Comparison of ENCODE assay signal across 12 cellular contexts in the genomic region with DNA sequence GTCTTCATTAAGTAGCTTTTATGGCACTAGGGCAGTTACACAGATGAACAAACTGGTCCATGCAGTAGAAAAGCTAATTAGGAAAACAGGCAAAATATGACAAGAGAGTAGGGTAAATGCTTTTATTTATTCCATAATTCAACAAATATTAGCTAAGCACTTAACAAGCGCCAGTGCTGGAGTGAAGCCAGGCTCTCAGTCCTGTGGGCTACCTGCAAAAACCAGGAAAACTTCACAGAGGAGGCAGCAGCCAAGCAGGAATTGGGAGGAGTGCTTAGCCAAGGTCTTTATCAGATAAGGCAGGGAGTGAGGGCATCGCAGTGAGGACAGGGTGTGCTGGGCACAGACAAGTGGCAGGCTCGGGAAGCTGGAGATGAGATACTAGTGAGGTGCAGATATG. TPM values are rescaled to one million over a fixed set of nuclear protein-coding genes. Genes with fewer than 3 reads are reported as not detected.
DNase-seq lines count a peak whose midpoint lies in the region; ATAC-seq and TF ChIP-seq lines count a peak whose summit lies in the region.
"Had no signal": no experiment of that assay in that cellular context is flagged by ENCODE, and none has a peak within 500 bp of the region (broad histone marks: within the 10 kb centered on the region; RNA-seq: fewer than 3 reads in every experiment).

No MANE protein-coding gene starts in this region.

- POLR2A ChIA-PET in CD4-positive, alpha-beta T cell (lab: Charles Lee): no interaction called here

- H3K27ac Mint-ChIP-seq in CD4-positive, alpha-beta T cell: peak overlapping the region; percentile 16
- H3K27ac Mint-ChIP-seq in neural crest cell (ENCODE audit: unreplicated experiment): no peak overlapping the region

- H3K27ac ChIP-seq in CD4-positive, alpha-beta T cell (ENCODE audit: low read depth, low read length): no peak overlapping the region

- no peak overlapping the region for H3K4me3 Mint-ChIP-seq in CD4-positive, alpha-beta T cell
- peak overlapping the region; percentile 69 for H3K4me3 Mint-ChIP-seq in neural crest cell

- H3K4me1 Mint-ChIP-seq in CD4-positive, alpha-beta T cell (ENCODE audit: low read depth): peaks cover 32% of the 10 kb centered on the region
- H3K4me1 Mint-ChIP-seq in neural crest cell: peaks cover 22% of the 10 kb centered on the region

- H3K9me3 Mint-ChIP-seq in CD4-positive, alpha-beta T cell: no peaks in the 10 kb centered on the region
- H3K9me3 Mint-ChIP-seq in neural crest cell: peaks cover 11% of the 10 kb centered on the region

- no peak for ATAC-seq in CD4-positive, alpha-beta T cell (ENCODE audit: poor library complexity)
- ATAC-seq in GM19035 (IDR thresholded peaks at IDR 0.05; ENCODE audit: unreplicated experiment) (no peak), GM21825 (IDR thresholded peaks at IDR 0.05; ENCODE audit: unreplicated experiment) (no peak), HG02981 (IDR thresholded peaks at IDR 0.05; ENCODE audit: unreplicated experiment) (no peak)

- H3K27me3 Mint-ChIP-seq in CD4-positive, alpha-beta T cell: no peaks in the 10 kb centered on the region
- H3K27me3 Mint-ChIP-seq in neural crest cell (ENCODE audit: low read depth): peaks cover 5% of the 10 kb centered on the region

- no peak for DNase-seq in CD4-positive, alpha-beta T cell
- DNase-seq in HT-29 (ENCODE audit: low spot score): peak; percentile 57
- peak; percentile 11 for DNase-seq in SW480 (ENCODE audit: low spot score)
- DNase-seq in neural crest cell (ENCODE audit: low read depth, low spot score): no peak
- no peak for DNase-seq in Kasumi-1 (lab: John Stamatoyannopoulos, UW)
- DNase-seq: activated CD4-positive, alpha-beta T cell treated with anti-CD3 and anti-CD28 coated beads, Interleukin-2, amount 50 U/mL, for 4 hours; activated effector memory CD4-positive, alpha-beta T cell treated with Interleukin-2 at 50 U/mL for 16 hours; NCI-H82; Right ventricle myocardium superior had no signal

- CTCF ChIA-PET in CD4-positive, alpha-beta T cell (lab: Charles Lee): no interaction called here

- TF ChIP-seq CTCF in CD4-positive, alpha-beta T cell (IDR thresholded peaks at IDR 0.05): no peak
- no peak for TF ChIP-seq CTCF in neural crest cell (conservative IDR thresholded peaks at IDR 0.05)

- peaks cover 3% of the 10 kb centered on the region for H3K36me3 Mint-ChIP-seq in CD4-positive, alpha-beta T cell (ENCODE audit: low read depth)
- peaks cover 10% of the 10 kb centered on the region for H3K36me3 Mint-ChIP-seq in neural crest cell (ENCODE audit: low read depth)

- no peaks in the 10 kb centered on the region for H3K9me3 ChIP-seq in CD4-positive, alpha-beta T cell (ENCODE audit: control insufficient read depth, low read length)

- H3K27me3 ChIP-seq in CD4-positive, alpha-beta T cell (ENCODE audit: control insufficient read depth, insufficient read depth, low read length): no peaks in the 10 kb centered on the region

- intact Hi-C loops in CD4-positive, alpha-beta T cell (cut with DNase I, micrococcal nuclease): loop anchor here (5.0 to 10.0 kb wide), 4 partner anchors 193 to 947 kb away; a partner anchor contains a TSS

RNA-seq across cellular contexts. Expression of a gene that starts 4.9 kb away (rescaled TPM):
- total RNA-seq in CD4-positive, alpha-beta T cell: 10 to 100 TPM; 70.3 to 74.2 TPM
- 15.7 and 17.2 TPM in 2 replicates for total RNA-seq in HT-29 (2014; rRNA removed; shearing (Covaris generic))
- total RNA-seq in neural crest cell: 34.2 and 35.0 TPM in 2 replicates

Comparison
In these comparisons a context has a peak if more than half of its experiments do, and no peak if none do; other contexts are left out.
1. DNase-seq: peak in HT-29 (single experiment) and SW480 (single experiment); none in CD4-positive, alpha-beta T cell (0 of 10), neural crest cell (single experiment) and Kasumi-1 (0 of 2).